ENCODE assay signal across 27 cellular contexts in the genomic region with DNA sequence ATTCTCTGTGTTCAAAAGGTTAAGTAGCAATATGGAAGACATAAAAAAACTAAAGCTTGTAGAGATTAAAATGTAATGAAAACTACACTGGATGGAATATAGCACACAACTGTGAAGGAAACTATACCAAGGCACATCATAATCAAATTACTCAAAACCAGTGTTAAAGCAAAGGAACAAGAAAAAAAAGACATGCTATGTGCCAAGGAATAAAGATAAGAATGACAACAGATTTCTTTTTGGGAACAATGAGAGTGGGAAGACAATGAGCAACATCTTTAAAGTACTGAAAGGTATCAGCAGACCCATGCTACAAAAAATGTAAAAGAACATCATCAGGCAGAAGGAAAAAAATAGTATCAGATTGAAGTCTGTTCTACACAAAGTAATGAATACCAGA.
A peak's percentile ranks its signal among the peaks of the same experiment; 100 is the strongest.
DNase-seq lines count a peak whose midpoint lies in the region; ATAC-seq, FAIRE-seq and TF ChIP-seq lines count a peak whose summit lies in the region.
"Had no signal": no experiment of that assay in that cellular context is flagged by ENCODE, and none has a peak within 500 bp of the region (broad histone marks: within the 10 kb centered on the region; RNA-seq: fewer than 3 reads in every experiment).

No MANE protein-coding gene starts in this region.

- H3K4me1 Mint-ChIP-seq in activated naive CD4-positive, alpha-beta T cell treated with anti-CD3 and anti-CD28 coated beads for 36 hours (ENCODE audit: low read depth), result peaks cover 41% of the 10 kb centered on the region
- H3K4me1 Mint-ChIP-seq in stimulated activated naive B cell treated with anti-CD40 and anti-IgM and Interleukin-4, amounts not matched to agents 10 μg/mL and 1 μg/mL and 100 μg/mL, for 72 hours, result peaks cover 18 to 21% of the 10 kb centered on the region in 2 donors
- H3K4me1 Mint-ChIP-seq: H9, neural progenitor cell had no signal

- ATAC-seq in K562, result no peak
- no peak for ATAC-seq in stimulated activated naive B cell treated with anti-CD40 and anti-IgM and Interleukin-4, amounts not matched to agents 10 μg/mL and 1 μg/mL and 100 μg/mL, for 72 hours (replicated peaks)
- ATAC-seq in GM19328 (IDR thresholded peaks at IDR 0.05; ENCODE audit: unreplicated experiment), result no peak
- ATAC-seq: activated CD4-positive, CD25-positive, alpha-beta regulatory T cell treated with anti-CD3 and anti-CD28 coated beads, Interleukin-2, amount 50 U/mL, for 24 hours; activated T-cell treated with anti-CD3 and anti-CD28 coated beads, Interleukin-2, amount 50 U/mL, for 72 hours; body of pancreas; effector memory CD8-positive, alpha-beta T cell; left ventricle myocardium superior; mucosa of descending colon; PC-3; psoas muscle had no signal

- H3K36me3 ChIP-seq in K562 (ENCODE audit: control insufficient read depth, insufficient read depth, low read length), result peaks cover 64% of the 10 kb centered on the region
- peaks cover 26 to 41% of the 10 kb centered on the region in 2 donors for H3K36me3 ChIP-seq in thyroid gland

- no peaks in the 10 kb centered on the region for H3K27me3 Mint-ChIP-seq in activated naive CD4-positive, alpha-beta T cell treated with anti-CD3 and anti-CD28 coated beads for 36 hours (ENCODE audit: low read depth)
- no peaks in the 10 kb centered on the region for H3K27me3 Mint-ChIP-seq in stimulated activated naive B cell treated with anti-CD40 and anti-IgM and Interleukin-4, amounts not matched to agents 10 μg/mL and 1 μg/mL and 100 μg/mL, for 72 hours
- H3K27me3 Mint-ChIP-seq: activated naive CD4-positive, alpha-beta T cell treated with anti-CD3 and anti-CD28 coated beads, Interleukin-2, amount 50 U/mL, for 24 hours; effector memory CD8-positive, alpha-beta T cell had no signal

- H3K27ac Mint-ChIP-seq in activated naive CD4-positive, alpha-beta T cell treated with anti-CD3 and anti-CD28 coated beads for 36 hours, result peak overlapping the region; percentile 5
- no peak overlapping the region for H3K27ac Mint-ChIP-seq in stimulated activated naive B cell treated with anti-CD40 and anti-IgM and Interleukin-4, amounts not matched to agents 10 μg/mL and 1 μg/mL and 100 μg/mL, for 72 hours
- H3K27ac Mint-ChIP-seq: CD14-positive monocyte; H9; neural progenitor cell; T-helper 2 cell treated with Interferon-gamma antibody and Interleukin-4, amounts not matched to agents 5 μg/mL and 100 μg/mL, for 36 hours had no signal

- peaks cover 15% of the 10 kb centered on the region for H3K9me3 Mint-ChIP-seq in activated naive CD4-positive, alpha-beta T cell treated with anti-CD3 and anti-CD28 coated beads for 36 hours
- H3K9me3 Mint-ChIP-seq in stimulated activated naive B cell treated with anti-CD40 and anti-IgM and Interleukin-4, amounts not matched to agents 10 μg/mL and 1 μg/mL and 100 μg/mL, for 72 hours, result peaks cover 14 to 24% of the 10 kb centered on the region in 2 donors

- peak; percentile 35 for FAIRE-seq in K562 (lab: Jason Lieb, UNC)

- no peak overlapping the region for H2AFZ ChIP-seq in K562 (ENCODE audit: low read depth, low read length)
- H2AFZ ChIP-seq: neural progenitor cell had no signal

- no peak for DNase-seq in activated naive CD4-positive, alpha-beta T cell treated with anti-CD3 and anti-CD28 coated beads for 36 hours
- no peak for DNase-seq in activated naive CD4-positive, alpha-beta T cell treated with anti-CD3 and anti-CD28 coated beads, Interleukin-2, amount 50 U/mL, for 16 hours
- DNase-seq in RKO (ENCODE audit: low spot score) (peak; percentile 20), K562 (ENCODE audit: extremely low read depth in 1 of 4, low spot score in 3 of 4) (no peak), renal cortical epithelial cell (ENCODE audit: low read depth) (peak; percentile 40), thyroid gland (no peak)
- DNase-seq in stimulated activated naive B cell treated with anti-CD40 and anti-IgM and Interleukin-4, amounts not matched to agents 10 μg/mL and 1 μg/mL and 100 μg/mL, for 72 hours, result no peak
- DNase-seq: activated CD8-positive, alpha-beta memory T cell treated with anti-CD3 and anti-CD28 coated beads for 24 hours; activated T-cell treated with anti-CD3 and anti-CD28 coated beads, Interleukin-2, amount 50 U/mL, for 72 hours; body of pancreas; effector memory CD8-positive, alpha-beta T cell; H9; left ventricle myocardium superior; mucosa of descending colon; NCI-H146; NCI-H82; PC-3; psoas muscle; stimulated activated CD4-positive, alpha-beta T cell treated with anti-CD3 and anti-CD28 coated beads, Interleukin-2, amount 100 ng/mL, for 24 hours had no signal

- H3K79me2 ChIP-seq in K562 (ENCODE audit: control insufficient read depth, insufficient read depth, low read length), result no peaks in the 10 kb centered on the region

- no peak overlapping the region for H3K9ac ChIP-seq in K562 (ENCODE audit: insufficient read depth in 1 of 2, low read depth in 2 of 2, low read length in 2 of 2)
- H3K9ac ChIP-seq: neural progenitor cell had no signal

- peaks cover 13% of the 10 kb centered on the region for H3K9me3 ChIP-seq in K562 (replicated peaks; ENCODE audit: control insufficient read depth, insufficient read depth, low read depth, low read length)
- H3K9me3 ChIP-seq in thyroid gland, result no peaks in the 10 kb centered on the region
- H3K9me3 ChIP-seq: body of pancreas had no signal

- no TSS peak for BruUV-seq in K562 (replicated peaks; lab: Mats Ljungman, UMichigan)

- no peaks in the 10 kb centered on the region for H3K27me3 ChIP-seq in K562 (ENCODE audit: control insufficient read depth in 2 of 2, insufficient read depth in 2 of 2, low read length in 2 of 2)
- no peaks in the 10 kb centered on the region for H3K27me3 ChIP-seq in thyroid gland
- H3K27me3 ChIP-seq: body of pancreas, neural progenitor cell, SJCRH30 had no signal

- CTCF ChIA-PET in activated naive CD4-positive, alpha-beta T cell treated with anti-CD3 and anti-CD28 coated beads for 36 hours (lab: Charles Lee), result no interaction called here
- CTCF ChIA-PET in K562 (lab: Yijun Ruan, JAX; ENCODE audit: low intra/inter-chr PET ratio), result no interaction called here

- H4K20me1 ChIP-seq in K562 (replicated peaks; ENCODE audit: control insufficient read depth, insufficient read depth, low read length), result no peaks in the 10 kb centered on the region

- TF ChIP-seq POLR2A in K562 (conservative IDR thresholded peaks at IDR 0.05) (no peak), thyroid gland (IDR thresholded peaks at IDR 0.05) (no peak)

- no peak for TF ChIP-seq CTCF in K562 (IDR thresholded peaks at IDR 0.05 in 2 of 3, conservative IDR thresholded peaks at IDR 0.05 in 1 of 3; ENCODE audit: insufficient read depth in 2 of 3, low read depth in 1 of 3, low read length in 3 of 3)
- no peak for TF ChIP-seq CTCF in thyroid gland (IDR thresholded peaks at IDR 0.05)

- in situ Hi-C loops in K562 (cut with MboI), result no loop called here

- no peak for TF ChIP-seq RAD21 in K562 (CRISPR knock-in tag; conservative IDR thresholded peaks at IDR 0.05 in 1 of 2, IDR thresholded peaks at IDR 0.05 in 1 of 2)

- H3K4me3 ChIP-seq in K562 (no peak overlapping the region), thyroid gland (replicated peaks in 1 of 3) (no peak overlapping the region)
- H3K4me3 ChIP-seq: body of pancreas, mucosa of descending colon, neural progenitor cell, psoas muscle, SJCRH30, skin epidermis had no signal

- TF ChIP-seq EP300 in K562 (IDR thresholded peaks at IDR 0.05; ENCODE audit: low read length), result 0 out of 2 replicates have a peak, but pooled peaks have one; percentile 15

- H3K4me1 ChIP-seq in K562 (replicated peaks in 1 of 2; ENCODE audit: control insufficient read depth in 2 of 2, insufficient read depth in 2 of 2, low read length in 2 of 2) (no peaks in the 10 kb centered on the region), thyroid gland (peaks cover 7 to 22% of the 10 kb centered on the region in 2 donors)
- H3K4me1 ChIP-seq: body of pancreas, neural progenitor cell, psoas muscle, SJCRH30 had no signal

- intact Hi-C loops in activated naive CD4-positive, alpha-beta T cell treated with anti-CD3 and anti-CD28 coated beads for 36 hours (cut with micrococcal nuclease), result loop anchor here (2.0 kb wide), 2 partner anchors 19 to 123 kb away; no protein-coding TSS in a partner anchor
- intact Hi-C loops in K562 (cut with micrococcal nuclease) (no loop called here), thyroid gland (cut with DNase I) (no loop called here)

- no peak overlapping the region for H3K4me3 Mint-ChIP-seq in activated naive CD4-positive, alpha-beta T cell treated with anti-CD3 and anti-CD28 coated beads for 36 hours
- no peak overlapping the region for H3K4me3 Mint-ChIP-seq in stimulated activated naive B cell treated with anti-CD40 and anti-IgM and Interleukin-4, amounts not matched to agents 10 μg/mL and 1 μg/mL and 100 μg/mL, for 72 hours
- H3K4me3 Mint-ChIP-seq: activated T-cell treated with anti-CD3 and anti-CD28 coated beads, Interleukin-2, amount 50 U/mL, for 72 hours; CD14-positive monocyte; effector memory CD8-positive, alpha-beta T cell; H9; neural progenitor cell; T-helper 2 cell treated with Interferon-gamma antibody and Interleukin-4, amounts not matched to agents 5 μg/mL and 100 μg/mL, for 36 hours had no signal

- POLR2A ChIA-PET in K562 (lab: Yijun Ruan, JAX), result no interaction called here

- H3K9me1 ChIP-seq in K562 (ENCODE audit: control insufficient read depth, insufficient read depth, low read length), result no peaks in the 10 kb centered on the region

- H3K4me2 ChIP-seq in K562 (ENCODE audit: insufficient read depth, low read length), result no peak overlapping the region
- H3K4me2 ChIP-seq: neural progenitor cell had no signal

- peaks cover 59% of the 10 kb centered on the region for H3K36me3 Mint-ChIP-seq in activated naive CD4-positive, alpha-beta T cell treated with anti-CD3 and anti-CD28 coated beads for 36 hours (ENCODE audit: low read depth)
- peaks cover 74 to 85% of the 10 kb centered on the region in 2 donors for H3K36me3 Mint-ChIP-seq in stimulated activated naive B cell treated with anti-CD40 and anti-IgM and Interleukin-4, amounts not matched to agents 10 μg/mL and 1 μg/mL and 100 μg/mL, for 72 hours

- no peak overlapping the region for H3K27ac ChIP-seq in K562 (ENCODE audit: extremely low read depth, low read depth, low read length)
- H3K27ac ChIP-seq in thyroid gland, result no peak overlapping the region
- H3K27ac ChIP-seq: body of pancreas, neural progenitor cell, psoas muscle, SJCRH30 had no signal

Comparison
In these comparisons a context has a peak if more than half of its experiments do, and no peak if none do; other contexts are left out.
1. DNase-seq: peak in RKO (single experiment) and renal cortical epithelial cell (single experiment); none in activated naive CD4-positive, alpha-beta T cell treated with anti-CD3 and anti-CD28 coated beads for 36 hours (single experiment), activated naive CD4-positive, alpha-beta T cell treated with anti-CD3 and anti-CD28 coated beads, Interleukin-2, amount 50 U/mL, for 16 hours (single experiment), K562 (0 of 4), stimulated activated naive B cell treated with anti-CD40 and anti-IgM and Interleukin-4, amounts not matched to agents 10 μg/mL and 1 μg/mL and 100 μg/mL, for 72 hours (single experiment) and thyroid gland (0 of 2).